Comparison of ENCODE assay signal across 11 cellular contexts in genomic region chr5:83007755-83008154, GRCh38.
"Had no signal": no experiment of that assay in that cellular context is flagged by ENCODE, and none has a peak within 500 bp of the region (broad histone marks: within the 10 kb centered on the region; RNA-seq: fewer than 3 reads in every experiment).

No MANE protein-coding gene starts in this region.

- H3K27ac Mint-ChIP-seq: HFFc6, IgD-negative memory B cell had no signal

- H3K36me3 ChIP-seq: HAP-1 had no signal

- DNase-seq: GOT3, H7, HFFc6, Karpas-422, KBM-7 had no signal

- H3K9ac ChIP-seq: KMS-11 had no signal

- H3K36me3 Mint-ChIP-seq: IgD-negative memory B cell had no signal

- H3K9me3 Mint-ChIP-seq: HFFc6 had no signal

- ATAC-seq: HCT116, HepG2 had no signal

- H3K4me3 ChIP-seq: HAP-1 had no signal

- H3K9me3 ChIP-seq: HAP-1 had no signal

- H3K4me3 Mint-ChIP-seq: HFFc6, IgD-negative memory B cell had no signal

- FAIRE-seq: HepG2 had no signal

- H3K27ac ChIP-seq: HL-60, KMS-11 had no signal

- H3K27me3 Mint-ChIP-seq: IgD-negative memory B cell had no signal
